In genomic region chr10:121070671-121071070, GRCh38 we compare ENCODE assay signal across 20 cellular contexts.
DNase-seq lines count a peak whose midpoint lies in the region; ATAC-seq and TF ChIP-seq lines count a peak whose summit lies in the region.
"Had no signal": no experiment of that assay in that cellular context is flagged by ENCODE, and none has a peak within 500 bp of the region (broad histone marks: within the 10 kb centered on the region; RNA-seq: fewer than 3 reads in every experiment).

No MANE protein-coding gene starts in this region.

- ATAC-seq in HCT116 (peak; percentile 35), HG02870 (IDR thresholded peaks at IDR 0.05; ENCODE audit: unreplicated experiment) (no peak), natural killer cell (no peak)
- ATAC-seq: effector memory CD8-positive, alpha-beta T cell; natural killer cell treated with Interleukin-12 subunit alpha and Interleukin-12 subunit beta and Interleukin-15 and Interleukin-18, amount 100 ng/mL, for 72 hours had no signal

- POLR2A ChIA-PET in HCT116 (lab: Charles Lee): interaction anchor here (0.6 kb wide), 1 partner anchor 12 kb away, joined by 5 read pairs; no protein-coding TSS in a partner anchor

- CTCF ChIA-PET in HCT116 (lab: Charles Lee): interaction anchor here (0.9 to 2.1 kb wide), 10 partner anchors 9 to 592 kb away, joined by 3 to 10 read pairs (median 4); no protein-coding TSS in a partner anchor

- no peak overlapping the region for H3K4me2 ChIP-seq in HCT116 (ENCODE audit: low read length)

- no peaks in the 10 kb centered on the region for H3K36me3 ChIP-seq in HCT116 (ENCODE audit: control insufficient read depth in 1 of 2, insufficient read depth in 2 of 2, low read length in 2 of 2)
- H3K36me3 ChIP-seq in colonic mucosa: no peaks in the 10 kb centered on the region
- no peaks in the 10 kb centered on the region for H3K36me3 ChIP-seq in stomach smooth muscle (ENCODE audit: control insufficient read depth in 2 of 2, insufficient read depth in 2 of 2, low read length in 2 of 2)
- no peaks in the 10 kb centered on the region for H3K36me3 ChIP-seq in uterus
- H3K36me3 ChIP-seq: right atrium auricular region had no signal

- no peak overlapping the region for H3K9ac ChIP-seq in HCT116 (ENCODE audit: low read length)
- peak overlapping the region in 1 of 2 donors; percentile 38 for H3K9ac ChIP-seq in colonic mucosa (ENCODE audit: low read depth in 2 of 2, low read length in 2 of 2)
- H3K9ac ChIP-seq in stomach smooth muscle (ENCODE audit: low read length in 2 of 2): no peak overlapping the region
- H3K9ac ChIP-seq: GM23248 had no signal

- H3K27me3 ChIP-seq in HCT116 (ENCODE audit: insufficient read depth, low read length): no peaks in the 10 kb centered on the region
- no peaks in the 10 kb centered on the region for H3K27me3 ChIP-seq in colonic mucosa
- no peaks in the 10 kb centered on the region for H3K27me3 ChIP-seq in stomach smooth muscle (ENCODE audit: control insufficient read depth in 1 of 2, insufficient read depth in 2 of 2, low read length in 2 of 2)
- H3K27me3 ChIP-seq in uterus: no peaks in the 10 kb centered on the region
- H3K27me3 ChIP-seq: right atrium auricular region had no signal

- peak overlapping the region; percentile 91 for H3K27ac Mint-ChIP-seq in mesothelial cell of epicardium
- no peak overlapping the region for H3K27ac Mint-ChIP-seq in natural killer cell
- H3K27ac Mint-ChIP-seq: activated CD4-positive, alpha-beta memory T cell treated with anti-CD3 and anti-CD28 coated beads for 36 hours; activated naive CD4-positive, alpha-beta T cell treated with anti-CD3 and anti-CD28 coated beads, Interleukin-2, amount 50 U/mL, for 24 hours; effector memory CD8-positive, alpha-beta T cell; natural killer cell treated with Interleukin-12 subunit alpha and Interleukin-12 subunit beta and Interleukin-15 and Interleukin-18, amount 100 ng/mL, for 72 hours had no signal

- TF ChIP-seq POLR2A in HCT116 (IDR thresholded peaks at IDR 0.05; ENCODE audit: borderline replicate concordance, extremely low read depth, insufficient read depth, insufficient read length): no peak
- TF ChIP-seq POLR2A in uterus (IDR thresholded peaks at IDR 0.05): no peak

- H3K9me3 ChIP-seq in HCT116 (ENCODE audit: control insufficient read depth in 1 of 2, insufficient read depth in 1 of 2, low read depth in 1 of 2, low read length in 2 of 2) (no peaks in the 10 kb centered on the region), colonic mucosa (no peaks in the 10 kb centered on the region), stomach smooth muscle (ENCODE audit: control insufficient read depth in 2 of 2, low read length in 2 of 2) (no peaks in the 10 kb centered on the region), uterus (no peaks in the 10 kb centered on the region)
- H3K9me3 ChIP-seq: right atrium auricular region had no signal

- peaks cover 13% of the 10 kb centered on the region for H3K9me3 Mint-ChIP-seq in mesothelial cell of epicardium
- no peaks in the 10 kb centered on the region for H3K9me3 Mint-ChIP-seq in natural killer cell
- H3K9me3 Mint-ChIP-seq: activated CD4-positive, alpha-beta memory T cell treated with anti-CD3 and anti-CD28 coated beads for 36 hours; activated naive CD4-positive, alpha-beta T cell treated with anti-CD3 and anti-CD28 coated beads, Interleukin-2, amount 50 U/mL, for 24 hours; effector memory CD8-positive, alpha-beta T cell; natural killer cell treated with Interleukin-12 subunit alpha and Interleukin-12 subunit beta and Interleukin-15 and Interleukin-18, amount 100 ng/mL, for 72 hours had no signal

- TF ChIP-seq RAD21 in HCT116 (IDR thresholded peaks at IDR 0.05; ENCODE audit: low read depth): no peak

- TF ChIP-seq CTCF in HCT116 (IDR thresholded peaks at IDR 0.05 in 2 of 3, conservative IDR thresholded peaks at IDR 0.05 in 1 of 3; ENCODE audit: borderline replicate concordance in 1 of 3, insufficient read depth in 1 of 3, low read depth in 2 of 3, low read length in 2 of 3) (no peak), colonic mucosa (IDR thresholded peaks at IDR 0.05) (no peak), mesothelial cell of epicardium (IDR thresholded peaks at IDR 0.05; ENCODE audit: unreplicated experiment) (no peak), natural killer cell (IDR thresholded peaks at IDR 0.05) (no peak), uterus (IDR thresholded peaks at IDR 0.05) (no peak)

- H2AFZ ChIP-seq in HCT116 (ENCODE audit: low read depth, low read length, poor library complexity, severe bottlenecking): no peak overlapping the region
- H2AFZ ChIP-seq: GM23248 had no signal

- no peaks in the 10 kb centered on the region for H3K79me2 ChIP-seq in HCT116 (ENCODE audit: insufficient read depth, low read length)

- H3K4me1 Mint-ChIP-seq in mesothelial cell of epicardium: peaks cover 30% of the 10 kb centered on the region
- H3K4me1 Mint-ChIP-seq in natural killer cell: no peaks in the 10 kb centered on the region
- H3K4me1 Mint-ChIP-seq: activated naive CD4-positive, alpha-beta T cell treated with anti-CD3 and anti-CD28 coated beads, Interleukin-2, amount 50 U/mL, for 24 hours had no signal

- no peaks in the 10 kb centered on the region for H4K20me1 ChIP-seq in HCT116 (ENCODE audit: insufficient read depth)

- intact Hi-C loops in HCT116 (cut with micrococcal nuclease): loop anchor here (1.0 to 5.0 kb wide), 5 partner anchors 123 to 822 kb away; no protein-coding TSS in a partner anchor
- intact Hi-C loops in colonic mucosa (cut with DNase I): loop anchor here (10.0 kb wide), 1 partner anchor 534 kb away; no protein-coding TSS in a partner anchor
- intact Hi-C loops in natural killer cell (cut with micrococcal nuclease): no loop called here
- intact Hi-C loops in uterus (cut with DNase I; ENCODE audit: low total_unique reads): no loop called here

- H3K36me3 Mint-ChIP-seq in mesothelial cell of epicardium (no peaks in the 10 kb centered on the region), natural killer cell (no peaks in the 10 kb centered on the region)
- H3K36me3 Mint-ChIP-seq: activated CD4-positive, alpha-beta memory T cell treated with anti-CD3 and anti-CD28 coated beads for 36 hours; activated naive CD4-positive, alpha-beta T cell treated with anti-CD3 and anti-CD28 coated beads, Interleukin-2, amount 50 U/mL, for 24 hours; natural killer cell treated with Interleukin-12 subunit alpha and Interleukin-12 subunit beta and Interleukin-15 and Interleukin-18, amount 100 ng/mL, for 72 hours had no signal

- no peak overlapping the region for H3K27ac ChIP-seq in HCT116 (ENCODE audit: low read depth, low read length)
- peak overlapping the region; percentile 31 for H3K27ac ChIP-seq in colonic mucosa
- H3K27ac ChIP-seq in stomach smooth muscle (ENCODE audit: low read length): peak overlapping the region; percentile 70
- peak overlapping the region in 1 of 2 donors; percentile 41 for H3K27ac ChIP-seq in uterus
- H3K27ac ChIP-seq: coronary artery, GM23248, right atrium auricular region had no signal

- RAD21 ChIA-PET in HCT116 (lab: Charles Lee; ENCODE audit: low non-redundant PET in 1 of 2, low total read pairs in 2 of 2, uncharacterized antibody in 2 of 2, unreplicated experiment in 2 of 2): no interaction called here

- H3K27me3 Mint-ChIP-seq in mesothelial cell of epicardium (ENCODE audit: low read depth) (no peaks in the 10 kb centered on the region), natural killer cell (ENCODE audit: low read depth in 2 of 2) (peaks cover 0 to 6% of the 10 kb centered on the region in 2 donors)

- BruUV-seq in HCT116 (replicated peaks; lab: Mats Ljungman, UMichigan): no TSS peak

- DNase-seq in HCT116 (ENCODE audit: low read depth, low spot score) (no peak), colonic mucosa (no peak), mesothelial cell of epicardium (ENCODE audit: low spot score in 2 of 2, unreplicated experiment in 2 of 2) (no peak), natural killer cell (no peak), uterus (no peak)
- DNase-seq: activated CD4-positive, alpha-beta memory T cell treated with anti-CD3 and anti-CD28 coated beads for 36 hours; activated CD8-positive, alpha-beta memory T cell treated with anti-CD3 and anti-CD28 coated beads, Interleukin-2, amount 50 U/mL, for 4 hours; effector memory CD8-positive, alpha-beta T cell; foreskin fibroblast; GM23248; mesenchymal stem cell; NCI-H1092; NCI-H187; T-helper 1 cell had no signal

- H3K9me2 ChIP-seq in HCT116 (ENCODE audit: insufficient read depth): no peaks in the 10 kb centered on the region

- H3K4me3 Mint-ChIP-seq in mesothelial cell of epicardium (no peak overlapping the region), natural killer cell (no peak overlapping the region)
- H3K4me3 Mint-ChIP-seq: activated CD4-positive, alpha-beta memory T cell treated with anti-CD3 and anti-CD28 coated beads for 36 hours; activated naive CD4-positive, alpha-beta T cell treated with anti-CD3 and anti-CD28 coated beads, Interleukin-2, amount 50 U/mL, for 24 hours; effector memory CD8-positive, alpha-beta T cell; natural killer cell treated with Interleukin-12 subunit alpha and Interleukin-12 subunit beta and Interleukin-15 and Interleukin-18, amount 100 ng/mL, for 72 hours had no signal

- peaks cover 0 to 12% of the 10 kb centered on the region in 2 experiments; a peak in 2 of 4 replicates for H3K4me1 ChIP-seq in HCT116 (ENCODE audit: control insufficient read depth in 1 of 2, insufficient read depth in 2 of 2, low read length in 2 of 2)
- H3K4me1 ChIP-seq in colonic mucosa: peaks cover 8% of the 10 kb centered on the region
- H3K4me1 ChIP-seq in stomach smooth muscle (ENCODE audit: control insufficient read depth, insufficient read depth, low read length): peaks cover 17% of the 10 kb centered on the region
- no peaks in the 10 kb centered on the region for H3K4me1 ChIP-seq in uterus
- H3K4me1 ChIP-seq: right atrium auricular region had no signal

- H3K4me3 ChIP-seq in HCT116 (replicated peaks in 1 of 2; ENCODE audit: low read depth in 1 of 2, low read length in 2 of 2) (no peak overlapping the region), colonic mucosa (no peak overlapping the region), stomach smooth muscle (ENCODE audit: low read length in 2 of 2) (no peak overlapping the region), uterus (no peak overlapping the region)
- H3K4me3 ChIP-seq: coronary artery, GM23248, right atrium auricular region had no signal

Comparison
In these comparisons a context has a peak if more than half of its experiments do, and no peak if none do; other contexts are left out.
1. intact Hi-C loops: an anchor here in HCT116 (1.0 to 5.0 kb wide) and colonic mucosa (10.0 kb wide); none called in natural killer cell and uterus.